8 cellular contexts compared by ENCODE assay signal in genomic region chr6:26026833-26027490, GRCh38.
DNase-seq lines count a peak whose midpoint lies in the region; ATAC-seq and TF ChIP-seq lines count a peak whose summit lies in the region.

No MANE protein-coding gene starts in this region.

- ATAC-seq in GM19452 (IDR thresholded peaks at IDR 0.05; ENCODE audit: unreplicated experiment) (peak; percentile 40), HG03571 (IDR thresholded peaks at IDR 0.05; ENCODE audit: unreplicated experiment) (peak; percentile 39), lower lobe of right lung (peak; percentile 85 to 88)

- intact Hi-C loops in CD14-positive monocyte (cut with micrococcal nuclease) (loop anchor here in 1 of 2 donors (10.0 kb wide), 2 partner anchors 62 to 1108 kb away; partner anchors contain the start of gene TRIM38), dorsolateral prefrontal cortex (cut with DNase I) (no loop called here), lower lobe of right lung (cut with DNase I) (no loop called here)
- intact Hi-C loops in activated CD4-positive, alpha-beta memory T cell treated with anti-CD3 and anti-CD28 coated beads for 36 hours (cut with micrococcal nuclease) = loop anchor here (1.0 to 10.0 kb wide), 8 partner anchors 16 to 1865 kb away; partner anchors contain the start of genes RIPOR2 and TRIM38

- no peaks in the 10 kb centered on the region for H3K36me3 Mint-ChIP-seq in CD14-positive monocyte
- H3K36me3 Mint-ChIP-seq in activated CD4-positive, alpha-beta memory T cell treated with anti-CD3 and anti-CD28 coated beads for 36 hours = peaks cover 10% of the 10 kb centered on the region

- H3K27ac ChIP-seq in dorsolateral prefrontal cortex = peak overlapping the region in 58 of 59 donors; percentile 1 to 94 (median 77)
- H3K27ac ChIP-seq in lower lobe of right lung = peak overlapping the region; percentile 95

- peak overlapping the region; percentile 98 for H3K4me3 Mint-ChIP-seq in CD14-positive monocyte
- peak overlapping the region; percentile 87 for H3K4me3 Mint-ChIP-seq in activated CD4-positive, alpha-beta memory T cell treated with anti-CD3 and anti-CD28 coated beads for 36 hours

- H3K4me3 ChIP-seq in dorsolateral prefrontal cortex (peak overlapping the region; percentile 51 to 84 (median 74)), lower lobe of right lung (peak overlapping the region; percentile 67)

- peaks cover 35% of the 10 kb centered on the region for H3K4me1 Mint-ChIP-seq in CD14-positive monocyte
- H3K4me1 Mint-ChIP-seq in activated CD4-positive, alpha-beta memory T cell treated with anti-CD3 and anti-CD28 coated beads for 36 hours (ENCODE audit: low read depth) = peaks cover 60% of the 10 kb centered on the region

- DNase-seq in CD14-positive monocyte (ENCODE audit: low spot score) (peak; percentile 73), NCI-H82 treated with DMSO at 0.1 percent for 48 hours (lab: John Stamatoyannopoulos, UW; ENCODE audit: unreplicated experiment) (peak; percentile 93), dorsolateral prefrontal cortex (peak; percentile 47 to 88 (median 78)), lower lobe of right lung (peak; percentile 93)
- DNase-seq in activated CD4-positive, alpha-beta memory T cell treated with anti-CD3 and anti-CD28 coated beads for 36 hours = peak; percentile 95
- DNase-seq in stimulated activated CD4-positive, alpha-beta T cell treated with anti-CD3 and anti-CD28 coated beads, TNF-alpha, amount 100 ng/mL, for 48 hours (ENCODE audit: low read depth in 3 of 3) = peak; percentile 90 to 92 (median 90)

- TF ChIP-seq CTCF in CD14-positive monocyte (IDR thresholded peaks at IDR 0.05) (no peak), dorsolateral prefrontal cortex (IDR thresholded peaks at IDR 0.05 in 54 of 56, conservative IDR thresholded peaks at IDR 0.05 in 2 of 56; ENCODE audit: low read depth in 1 of 56, partially characterized antibody in 56 of 56) (peak in 4 of 56 donors; percentile 13 to 29 (median 14)), lower lobe of right lung (IDR thresholded peaks at IDR 0.05) (no peak)

- CTCF ChIA-PET in activated CD4-positive, alpha-beta memory T cell treated with anti-CD3 and anti-CD28 coated beads for 36 hours (lab: Charles Lee) = interaction anchor here (0.8 to 9.0 kb wide), 13 partner anchors 8 to 989 kb away, joined by 3 to 87 read pairs (median 5); a partner anchor contains a TSS

- H3K4me1 ChIP-seq in lower lobe of right lung = peaks cover 26% of the 10 kb centered on the region

- POLR2A ChIA-PET in activated CD4-positive, alpha-beta memory T cell treated with anti-CD3 and anti-CD28 coated beads for 36 hours (lab: Charles Lee) = interaction anchor here (0.6 to 16.3 kb wide), 20 partner anchors 10 to 1838 kb away, joined by 3 to 675 read pairs (median 5); a partner anchor contains a TSS

- H3K9me3 ChIP-seq in lower lobe of right lung = no peaks in the 10 kb centered on the region

- peak overlapping the region; percentile 93 to 98 (median 95) for H3K27ac Mint-ChIP-seq in CD14-positive monocyte
- peak overlapping the region; percentile 91 for H3K27ac Mint-ChIP-seq in activated CD4-positive, alpha-beta memory T cell treated with anti-CD3 and anti-CD28 coated beads for 36 hours

- peaks cover 0 to 4% (median 0%) of the 10 kb centered on the region in 3 donors for H3K27me3 Mint-ChIP-seq in CD14-positive monocyte (ENCODE audit: low read depth in 3 of 3)
- H3K27me3 Mint-ChIP-seq in activated CD4-positive, alpha-beta memory T cell treated with anti-CD3 and anti-CD28 coated beads for 36 hours = peaks cover 13% of the 10 kb centered on the region

- peaks cover 0 to 2% (median 0%) of the 10 kb centered on the region in 7 donors for H3K9me3 Mint-ChIP-seq in CD14-positive monocyte
- no peaks in the 10 kb centered on the region for H3K9me3 Mint-ChIP-seq in activated CD4-positive, alpha-beta memory T cell treated with anti-CD3 and anti-CD28 coated beads for 36 hours

- H3K27me3 ChIP-seq in dorsolateral prefrontal cortex (peaks cover 0 to 16% (median 0%) of the 10 kb centered on the region in 45 donors), lower lobe of right lung (ENCODE audit: low read depth) (no peaks in the 10 kb centered on the region)

- H3K36me3 ChIP-seq in lower lobe of right lung = no peaks in the 10 kb centered on the region

Comparison
In these comparisons a context has a peak if more than half of its experiments do, and no peak if none do; other contexts are left out.
1. Peak in every context shown above with its lines: DNase-seq, ATAC-seq, H3K4me3 ChIP-seq and H3K27ac ChIP-seq.